Comparison of ENCODE assay signal across 2 cellular contexts in genomic region chr5:33738967-33739366, GRCh38.
TF ChIP-seq lines count a peak whose summit lies in the region.

No MANE protein-coding gene starts in this region.

TF ChIP-seq in HepG2, 621 proteins besides CTCF, POLR2A, EP300 and RAD21:
- TF ChIP-seq ZFP37 (CRISPR knock-in tag; IDR thresholded peaks at IDR 0.05; ENCODE audit: borderline replicate concordance): no peak
- TF ChIP-seq HIC2 (CRISPR knock-in tag; IDR thresholded peaks at IDR 0.05; ENCODE audit: low read depth): no peak
- TF ChIP-seq ZSCAN5A (CRISPR knock-in tag; IDR thresholded peaks at IDR 0.05; ENCODE audit: borderline replicate concordance): no peak
- TF ChIP-seq MAFK (conservative IDR thresholded peaks at IDR 0.05 in 1 of 2, IDR thresholded peaks at IDR 0.05 in 1 of 2; ENCODE audit: low read length in 2 of 2): peak; percentile 53 to 60
- TF ChIP-seq CREB1 (IDR thresholded peaks at IDR 0.05): peak; percentile 57; the same call in 1 of the 2 replicates
- TF ChIP-seq CREB1 (CRISPR knock-in tag; IDR thresholded peaks at IDR 0.05): no peak
- TF ChIP-seq MAX (IDR thresholded peaks at IDR 0.05): no peak
- TF ChIP-seq MED8 (CRISPR knock-in tag; IDR thresholded peaks at IDR 0.05; ENCODE audit: insufficient replicate concordance): no peak
- no peak for TF ChIP-seq TCF7L2 (IDR thresholded peaks at IDR 0.05; ENCODE audit: low read depth, low read length)
- TF ChIP-seq ZNF562 (CRISPR knock-in tag; IDR thresholded peaks at IDR 0.05; ENCODE audit: borderline replicate concordance): no peak

TF ChIP-seq in IMR-90, 13 proteins besides CTCF, POLR2A, EP300 and RAD21:
- TF ChIP-seq SMC3 (IDR thresholded peaks at IDR 0.05; ENCODE audit: low read depth, low read length) (no peak), NFE2L2 (IDR thresholded peaks at IDR 0.05; ENCODE audit: low read depth, low read length) (no peak), RFX5 (IDR thresholded peaks at IDR 0.05; ENCODE audit: low read depth, low read length) (no peak), BHLHE40 (IDR thresholded peaks at IDR 0.05; ENCODE audit: low read depth, low read length) (no peak), MAZ (IDR thresholded peaks at IDR 0.05; ENCODE audit: borderline replicate concordance, low read depth, low read length) (no peak)
